Comparison of ENCODE assay signal across 1 cellular context in the genomic region with DNA sequence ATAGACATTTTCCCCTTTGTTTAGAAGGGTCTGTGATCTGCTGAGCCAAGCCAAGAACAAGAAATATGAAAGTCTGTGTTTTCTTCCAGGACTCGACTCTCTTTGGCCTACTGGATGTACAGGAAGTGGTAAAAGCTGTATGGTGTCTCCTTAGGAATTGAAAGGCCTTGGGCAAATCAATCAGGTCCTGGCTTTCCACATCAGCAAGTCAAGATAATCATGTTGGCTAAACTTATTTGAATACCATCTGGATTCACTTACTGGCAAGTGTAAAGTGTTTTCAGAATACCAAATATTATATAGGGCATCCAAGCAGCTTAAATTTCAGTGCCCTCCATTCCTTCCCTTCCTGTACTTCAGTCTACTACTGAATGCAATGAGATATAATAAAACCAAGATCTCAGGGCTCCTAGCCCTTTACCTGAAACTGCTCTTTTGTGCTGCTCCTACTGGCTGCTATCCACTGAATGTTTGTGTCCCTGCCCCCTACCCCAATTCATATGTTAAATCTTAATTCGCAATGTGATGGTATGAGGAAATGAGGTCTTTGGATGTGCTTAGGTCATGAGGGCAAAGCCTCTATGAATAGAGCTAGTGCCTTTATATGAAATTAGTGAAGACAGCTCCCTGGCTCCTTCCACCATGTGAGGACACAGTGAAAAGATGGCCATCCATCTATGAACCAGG.
TF ChIP-seq lines count a peak whose summit lies in the region.

No MANE protein-coding gene starts in this region.

TF ChIP-seq in H1, 55 proteins besides CTCF, POLR2A, EP300 and RAD21 (continued from another document):
- TF ChIP-seq, protein P1, sequence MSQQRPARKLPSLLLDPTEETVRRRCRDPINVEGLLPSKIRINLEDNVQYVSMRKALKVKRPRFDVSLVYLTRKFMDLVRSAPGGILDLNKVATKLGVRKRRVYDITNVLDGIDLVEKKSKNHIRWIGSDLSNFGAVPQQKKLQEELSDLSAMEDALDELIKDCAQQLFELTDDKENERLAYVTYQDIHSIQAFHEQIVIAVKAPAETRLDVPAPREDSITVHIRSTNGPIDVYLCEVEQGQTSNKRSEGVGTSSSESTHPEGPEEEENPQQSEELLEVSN (IDR thresholded peaks at IDR 0.05), result no peak
- TF ChIP-seq, protein P2, sequence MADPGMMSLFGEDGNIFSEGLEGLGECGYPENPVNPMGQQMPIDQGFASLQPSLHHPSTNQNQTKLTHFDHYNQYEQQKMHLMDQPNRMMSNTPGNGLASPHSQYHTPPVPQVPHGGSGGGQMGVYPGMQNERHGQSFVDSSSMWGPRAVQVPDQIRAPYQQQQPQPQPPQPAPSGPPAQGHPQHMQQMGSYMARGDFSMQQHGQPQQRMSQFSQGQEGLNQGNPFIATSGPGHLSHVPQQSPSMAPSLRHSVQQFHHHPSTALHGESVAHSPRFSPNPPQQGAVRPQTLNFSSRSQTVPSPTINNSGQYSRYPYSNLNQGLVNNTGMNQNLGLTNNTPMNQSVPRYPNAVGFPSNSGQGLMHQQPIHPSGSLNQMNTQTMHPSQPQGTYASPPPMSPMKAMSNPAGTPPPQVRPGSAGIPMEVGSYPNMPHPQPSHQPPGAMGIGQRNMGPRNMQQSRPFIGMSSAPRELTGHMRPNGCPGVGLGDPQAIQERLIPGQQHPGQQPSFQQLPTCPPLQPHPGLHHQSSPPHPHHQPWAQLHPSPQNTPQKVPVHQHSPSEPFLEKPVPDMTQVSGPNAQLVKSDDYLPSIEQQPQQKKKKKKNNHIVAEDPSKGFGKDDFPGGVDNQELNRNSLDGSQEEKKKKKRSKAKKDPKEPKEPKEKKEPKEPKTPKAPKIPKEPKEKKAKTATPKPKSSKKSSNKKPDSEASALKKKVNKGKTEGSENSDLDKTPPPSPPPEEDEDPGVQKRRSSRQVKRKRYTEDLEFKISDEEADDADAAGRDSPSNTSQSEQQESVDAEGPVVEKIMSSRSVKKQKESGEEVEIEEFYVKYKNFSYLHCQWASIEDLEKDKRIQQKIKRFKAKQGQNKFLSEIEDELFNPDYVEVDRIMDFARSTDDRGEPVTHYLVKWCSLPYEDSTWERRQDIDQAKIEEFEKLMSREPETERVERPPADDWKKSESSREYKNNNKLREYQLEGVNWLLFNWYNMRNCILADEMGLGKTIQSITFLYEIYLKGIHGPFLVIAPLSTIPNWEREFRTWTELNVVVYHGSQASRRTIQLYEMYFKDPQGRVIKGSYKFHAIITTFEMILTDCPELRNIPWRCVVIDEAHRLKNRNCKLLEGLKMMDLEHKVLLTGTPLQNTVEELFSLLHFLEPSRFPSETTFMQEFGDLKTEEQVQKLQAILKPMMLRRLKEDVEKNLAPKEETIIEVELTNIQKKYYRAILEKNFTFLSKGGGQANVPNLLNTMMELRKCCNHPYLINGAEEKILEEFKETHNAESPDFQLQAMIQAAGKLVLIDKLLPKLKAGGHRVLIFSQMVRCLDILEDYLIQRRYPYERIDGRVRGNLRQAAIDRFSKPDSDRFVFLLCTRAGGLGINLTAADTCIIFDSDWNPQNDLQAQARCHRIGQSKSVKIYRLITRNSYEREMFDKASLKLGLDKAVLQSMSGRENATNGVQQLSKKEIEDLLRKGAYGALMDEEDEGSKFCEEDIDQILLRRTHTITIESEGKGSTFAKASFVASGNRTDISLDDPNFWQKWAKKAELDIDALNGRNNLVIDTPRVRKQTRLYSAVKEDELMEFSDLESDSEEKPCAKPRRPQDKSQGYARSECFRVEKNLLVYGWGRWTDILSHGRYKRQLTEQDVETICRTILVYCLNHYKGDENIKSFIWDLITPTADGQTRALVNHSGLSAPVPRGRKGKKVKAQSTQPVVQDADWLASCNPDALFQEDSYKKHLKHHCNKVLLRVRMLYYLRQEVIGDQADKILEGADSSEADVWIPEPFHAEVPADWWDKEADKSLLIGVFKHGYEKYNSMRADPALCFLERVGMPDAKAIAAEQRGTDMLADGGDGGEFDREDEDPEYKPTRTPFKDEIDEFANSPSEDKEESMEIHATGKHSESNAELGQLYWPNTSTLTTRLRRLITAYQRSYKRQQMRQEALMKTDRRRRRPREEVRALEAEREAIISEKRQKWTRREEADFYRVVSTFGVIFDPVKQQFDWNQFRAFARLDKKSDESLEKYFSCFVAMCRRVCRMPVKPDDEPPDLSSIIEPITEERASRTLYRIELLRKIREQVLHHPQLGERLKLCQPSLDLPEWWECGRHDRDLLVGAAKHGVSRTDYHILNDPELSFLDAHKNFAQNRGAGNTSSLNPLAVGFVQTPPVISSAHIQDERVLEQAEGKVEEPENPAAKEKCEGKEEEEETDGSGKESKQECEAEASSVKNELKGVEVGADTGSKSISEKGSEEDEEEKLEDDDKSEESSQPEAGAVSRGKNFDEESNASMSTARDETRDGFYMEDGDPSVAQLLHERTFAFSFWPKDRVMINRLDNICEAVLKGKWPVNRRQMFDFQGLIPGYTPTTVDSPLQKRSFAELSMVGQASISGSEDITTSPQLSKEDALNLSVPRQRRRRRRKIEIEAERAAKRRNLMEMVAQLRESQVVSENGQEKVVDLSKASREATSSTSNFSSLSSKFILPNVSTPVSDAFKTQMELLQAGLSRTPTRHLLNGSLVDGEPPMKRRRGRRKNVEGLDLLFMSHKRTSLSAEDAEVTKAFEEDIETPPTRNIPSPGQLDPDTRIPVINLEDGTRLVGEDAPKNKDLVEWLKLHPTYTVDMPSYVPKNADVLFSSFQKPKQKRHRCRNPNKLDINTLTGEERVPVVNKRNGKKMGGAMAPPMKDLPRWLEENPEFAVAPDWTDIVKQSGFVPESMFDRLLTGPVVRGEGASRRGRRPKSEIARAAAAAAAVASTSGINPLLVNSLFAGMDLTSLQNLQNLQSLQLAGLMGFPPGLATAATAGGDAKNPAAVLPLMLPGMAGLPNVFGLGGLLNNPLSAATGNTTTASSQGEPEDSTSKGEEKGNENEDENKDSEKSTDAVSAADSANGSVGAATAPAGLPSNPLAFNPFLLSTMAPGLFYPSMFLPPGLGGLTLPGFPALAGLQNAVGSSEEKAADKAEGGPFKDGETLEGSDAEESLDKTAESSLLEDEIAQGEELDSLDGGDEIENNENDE (IDR thresholded peaks at IDR 0.05; ENCODE audit: insufficient replicate concordance, low read length), result no peak
- no peak for TF ChIP-seq JUN (IDR thresholded peaks at IDR 0.05; ENCODE audit: low read depth, low read length)
- no peak for TF ChIP-seq NRF1 (IDR thresholded peaks at IDR 0.05; ENCODE audit: low read depth, low read length)
- TF ChIP-seq SAP30 (IDR thresholded peaks at IDR 0.05; ENCODE audit: insufficient read depth, insufficient replicate concordance, low read length), result no peak
- TF ChIP-seq EZH2 (IDR thresholded peaks at IDR 0.05; ENCODE audit: low read depth, low read length, severe bottlenecking), result no peak
